Comparison of ENCODE assay signal across 1 cellular context in genomic region chr1:22689505-22689904, GRCh38.
A peak's percentile ranks its signal among the peaks of the same experiment; 100 is the strongest.
TF ChIP-seq lines count a peak whose summit lies in the region.

No MANE protein-coding gene starts in this region.

TF ChIP-seq in HCT116, 20 proteins besides CTCF, POLR2A, EP300 and RAD21 (continued from another document):
- no peak for TF ChIP-seq ZBTB33 (IDR thresholded peaks at IDR 0.05; ENCODE audit: extremely low read depth, insufficient replicate concordance, low read length)
- TF ChIP-seq SIN3A (IDR thresholded peaks at IDR 0.05; ENCODE audit: low read depth), result no peak
- no peak for TF ChIP-seq CEBPB (IDR thresholded peaks at IDR 0.05; ENCODE audit: low read depth)
- no peak for TF ChIP-seq SRF (IDR thresholded peaks at IDR 0.05; ENCODE audit: low read depth)
- peak; percentile 39; the same call in 1 of the 2 replicates for TF ChIP-seq MAX (IDR thresholded peaks at IDR 0.05)
- TF ChIP-seq CBX3 (IDR thresholded peaks at IDR 0.05; ENCODE audit: low read depth), result peak; percentile 67; the same call in 1 of the 2 replicates
- peak; percentile 73 for TF ChIP-seq FOSL1 (IDR thresholded peaks at IDR 0.05; ENCODE audit: low read depth)
- TF ChIP-seq ZFX (IDR thresholded peaks at IDR 0.05), result no peak
- peak; percentile 72 for TF ChIP-seq JUND (IDR thresholded peaks at IDR 0.05)
- TF ChIP-seq EZH2 (IDR thresholded peaks at IDR 0.05), result no peak
- TF ChIP-seq TCF7L2 (IDR thresholded peaks at IDR 0.05; ENCODE audit: borderline replicate concordance, extremely low read depth, insufficient read depth, insufficient read length), result no peak
- no peak for TF ChIP-seq EGR1 (IDR thresholded peaks at IDR 0.05; ENCODE audit: low read depth)
TF ChIP-seq in HCT116: peak in this region for 5.
